25 cellular contexts compared by ENCODE assay signal in genomic region chr2:86284401-86284841, GRCh38. TPM values are rescaled to one million over a fixed set of nuclear protein-coding genes. Genes with fewer than 3 reads are reported as not detected.
DNase-seq lines count a peak whose midpoint lies in the region; ATAC-seq and TF ChIP-seq lines count a peak whose summit lies in the region.
"Had no signal": no experiment of that assay in that cellular context is flagged by ENCODE, and none has a peak within 500 bp of the region (broad histone marks: within the 10 kb centered on the region; RNA-seq: fewer than 3 reads in every experiment).

No MANE protein-coding gene starts in this region.

- H3K9me3 Mint-ChIP-seq in neural progenitor cell: no peaks in the 10 kb centered on the region
- H3K9me3 Mint-ChIP-seq: activated naive CD8-positive, alpha-beta T cell treated with anti-CD3 and anti-CD28 coated beads, Interleukin-2, amount 50 U/mL, for 24 hours; activated T-helper 17 cell treated with anti-CD3 and anti-CD28 coated beads, Interleukin-2, amount 50 U/mL, for 72 hours; CD8-positive, alpha-beta memory T cell; stimulated activated naive CD8-positive, alpha-beta T cell treated with anti-CD3 and anti-CD28 coated beads, Interleukin-15, amount 100 ng/mL, for 72 hours had no signal

- no peak overlapping the region for H2AFZ ChIP-seq in neural progenitor cell (replicated peaks)

- H3K27ac ChIP-seq in esophagus muscularis mucosa (replicated peaks in 1 of 4) (peak overlapping the region; percentile 80 to 89 (median 83)), right cardiac atrium (ENCODE audit: low read length) (peak overlapping the region; percentile 36), neural progenitor cell (no peak overlapping the region), thoracic aorta (peak overlapping the region; percentile 45 to 51)
- H3K27ac ChIP-seq: dorsolateral prefrontal cortex, left lung had no signal

- H3K4me1 Mint-ChIP-seq in neural progenitor cell: peaks cover 31% of the 10 kb centered on the region
- H3K4me1 Mint-ChIP-seq: activated CD8-positive, alpha-beta memory T cell treated with anti-CD3 and anti-CD28 coated beads, Interleukin-2, amount 10 ng/mL, durations not matched to agents 7 days and 5 days; activated naive CD8-positive, alpha-beta T cell treated with anti-CD3 and anti-CD28 coated beads, Interleukin-2, amount 50 U/mL, for 24 hours; activated T-helper 17 cell treated with anti-CD3 and anti-CD28 coated beads, Interleukin-2, amount 50 U/mL, for 72 hours; CD8-positive, alpha-beta memory T cell; stimulated activated naive CD8-positive, alpha-beta T cell treated with anti-CD3 and anti-CD28 coated beads, Interleukin-15, amount 100 ng/mL, for 72 hours had no signal

- no peak overlapping the region for H3K4me3 Mint-ChIP-seq in neural progenitor cell
- H3K4me3 Mint-ChIP-seq: activated CD8-positive, alpha-beta memory T cell treated with anti-CD3 and anti-CD28 coated beads, Interleukin-2, amount 10 ng/mL, durations not matched to agents 7 days and 5 days; activated naive CD8-positive, alpha-beta T cell treated with anti-CD3 and anti-CD28 coated beads, Interleukin-2, amount 50 U/mL, for 24 hours; activated T-helper 17 cell treated with anti-CD3 and anti-CD28 coated beads, Interleukin-2, amount 50 U/mL, for 72 hours; CD8-positive, alpha-beta memory T cell; stimulated activated naive CD8-positive, alpha-beta T cell treated with anti-CD3 and anti-CD28 coated beads, Interleukin-15, amount 100 ng/mL, for 72 hours had no signal

- no peaks in the 10 kb centered on the region for H3K36me3 Mint-ChIP-seq in neural progenitor cell
- H3K36me3 Mint-ChIP-seq: activated CD8-positive, alpha-beta memory T cell treated with anti-CD3 and anti-CD28 coated beads, Interleukin-2, amount 10 ng/mL, durations not matched to agents 7 days and 5 days; CD8-positive, alpha-beta memory T cell had no signal

- H3K4me1 ChIP-seq in esophagus muscularis mucosa: peaks cover 43 to 73% (median 62%) of the 10 kb centered on the region in 4 donors
- peaks cover 11% of the 10 kb centered on the region for H3K4me1 ChIP-seq in right cardiac atrium (ENCODE audit: control insufficient read depth, insufficient read depth, low read length)
- peaks cover 31% of the 10 kb centered on the region for H3K4me1 ChIP-seq in neural progenitor cell
- peaks cover 26 to 72% of the 10 kb centered on the region in 2 donors for H3K4me1 ChIP-seq in thoracic aorta (ENCODE audit: control insufficient read depth in 1 of 2, low read depth in 2 of 2)
- H3K4me1 ChIP-seq: left lung had no signal

- WGBS in esophagus muscularis mucosa: 89% methylated on average over 9 of the region's 12 CpGs
- WGBS in right cardiac atrium: 72% methylated on average over 12 of the region's 12 CpGs

- no peak for TF ChIP-seq POLR2A in esophagus muscularis mucosa (IDR thresholded peaks at IDR 0.05; ENCODE audit: low read depth)

- TF ChIP-seq EP300 in esophagus muscularis mucosa (IDR thresholded peaks at IDR 0.05): no peak

- DNase-seq in esophagus muscularis mucosa (ENCODE audit: extremely low spot score): no peak
- DNase-seq in right cardiac atrium: peak; percentile 52 to 79 (median 68)
- DNase-seq in neural progenitor cell (ENCODE audit: low spot score): no peak
- DNase-seq in thoracic aorta (ENCODE audit: low spot score): no peak
- no peak for DNase-seq in GM19240 (ENCODE audit: insufficient read length, low spot score)
- DNase-seq: activated CD4-positive, alpha-beta T cell treated with anti-CD3 and anti-CD28 coated beads for 48 hours; activated CD8-positive, alpha-beta memory T cell treated with anti-CD3 and anti-CD28 coated beads, Interleukin-2, amount 10 ng/mL, durations not matched to agents 7 days and 5 days; activated naive CD8-positive, alpha-beta T cell treated with anti-CD3 and anti-CD28 coated beads, Interleukin-2, amount 50 U/mL, for 24 hours; CD8-positive, alpha-beta memory T cell; central memory CD4-positive, alpha-beta T cell; DMS53; dorsolateral prefrontal cortex; foreskin melanocyte; KBM-7; left lung; MV-4-11; NCI-H1694 treated with DMSO at 0.1 percent for 48 hours; PC-3; stimulated activated CD4-positive, alpha-beta T cell treated with anti-CD3 and anti-CD28 coated beads, Interleukin-4, amount 100 ng/mL, for 1 hour; stimulated activated naive CD8-positive, alpha-beta T cell treated with anti-CD3 and anti-CD28 coated beads, Interleukin-15, amount 100 ng/mL, for 72 hours; T-helper 1 cell had no signal

- TF ChIP-seq CTCF in esophagus muscularis mucosa (IDR thresholded peaks at IDR 0.05) (no peak), neural progenitor cell (IDR thresholded peaks at IDR 0.05) (no peak), thoracic aorta (IDR thresholded peaks at IDR 0.05) (no peak)

- peak overlapping the region; percentile 85 for H3K27ac Mint-ChIP-seq in neural progenitor cell
- H3K27ac Mint-ChIP-seq: activated CD8-positive, alpha-beta memory T cell treated with anti-CD3 and anti-CD28 coated beads, Interleukin-2, amount 10 ng/mL, durations not matched to agents 7 days and 5 days; activated naive CD8-positive, alpha-beta T cell treated with anti-CD3 and anti-CD28 coated beads, Interleukin-2, amount 50 U/mL, for 24 hours; activated T-helper 17 cell treated with anti-CD3 and anti-CD28 coated beads, Interleukin-2, amount 50 U/mL, for 72 hours; CD8-positive, alpha-beta memory T cell; stimulated activated naive CD8-positive, alpha-beta T cell treated with anti-CD3 and anti-CD28 coated beads, Interleukin-15, amount 100 ng/mL, for 72 hours had no signal

- ATAC-seq in right cardiac atrium: peak; percentile 74 to 79
- ATAC-seq in thoracic aorta (ENCODE audit: insufficient number of reproducible peaks, low FRiP score, low read depth): no peak
- ATAC-seq in HG03439 (IDR thresholded peaks at IDR 0.05; ENCODE audit: unreplicated experiment): no peak
- ATAC-seq in HG02623 (IDR thresholded peaks at IDR 0.05; ENCODE audit: unreplicated experiment): no peak
- ATAC-seq: activated CD8-positive, alpha-beta memory T cell treated with anti-CD3 and anti-CD28 coated beads, Interleukin-2, amount 10 ng/mL, durations not matched to agents 7 days and 5 days; activated naive CD8-positive, alpha-beta T cell treated with anti-CD3 and anti-CD28 coated beads, Interleukin-2, amount 50 U/mL, for 24 hours; activated T-helper 17 cell treated with anti-CD3 and anti-CD28 coated beads, Interleukin-2, amount 50 U/mL, for 72 hours; left lung; PC-3; stimulated activated naive CD8-positive, alpha-beta T cell treated with anti-CD3 and anti-CD28 coated beads, Interleukin-15, amount 100 ng/mL, for 72 hours had no signal

- H3K9ac ChIP-seq in neural progenitor cell: no peak overlapping the region

- H3K9me3 ChIP-seq in esophagus muscularis mucosa: no peaks in the 10 kb centered on the region
- H3K9me3 ChIP-seq in right cardiac atrium (ENCODE audit: control insufficient read depth, low read length): no peaks in the 10 kb centered on the region
- no peaks in the 10 kb centered on the region for H3K9me3 ChIP-seq in neural progenitor cell (ENCODE audit: low read depth)
- no peaks in the 10 kb centered on the region for H3K9me3 ChIP-seq in thoracic aorta
- H3K9me3 ChIP-seq: left lung had no signal

- intact Hi-C loops in esophagus muscularis mucosa (cut with DNase I) (no loop called here), right cardiac atrium (cut with DNase I) (no loop called here)

- H3K4me2 ChIP-seq in neural progenitor cell: peak overlapping the region; percentile 47
- H3K4me2 ChIP-seq: smooth muscle cell had no signal

- H3K4me3 ChIP-seq in esophagus muscularis mucosa: no peak overlapping the region
- H3K4me3 ChIP-seq in right cardiac atrium (ENCODE audit: low read length): no peak overlapping the region
- H3K4me3 ChIP-seq in neural progenitor cell: no peak overlapping the region
- H3K4me3 ChIP-seq in thoracic aorta: no peak overlapping the region
- H3K4me3 ChIP-seq: dorsolateral prefrontal cortex, left lung, smooth muscle cell had no signal

- peaks cover 13% of the 10 kb centered on the region for H3F3A ChIP-seq in neural progenitor cell (ENCODE audit: low read depth)

- H3K79me2 ChIP-seq in neural progenitor cell (ENCODE audit: low read depth): no peaks in the 10 kb centered on the region

- H4K20me1 ChIP-seq in neural progenitor cell (ENCODE audit: low read depth): peaks cover 14% of the 10 kb centered on the region

- H3K27me3 ChIP-seq in esophagus muscularis mucosa (no peaks in the 10 kb centered on the region), right cardiac atrium (ENCODE audit: control insufficient read depth, insufficient read depth) (no peaks in the 10 kb centered on the region), neural progenitor cell (peaks cover 36% of the 10 kb centered on the region), thoracic aorta (replicated peaks; ENCODE audit: insufficient read depth) (no peaks in the 10 kb centered on the region)
- H3K27me3 ChIP-seq: dorsolateral prefrontal cortex, left lung had no signal

- H3K36me3 ChIP-seq in esophagus muscularis mucosa (no peaks in the 10 kb centered on the region), neural progenitor cell (no peaks in the 10 kb centered on the region), thoracic aorta (no peaks in the 10 kb centered on the region)
- H3K36me3 ChIP-seq: left lung had no signal

- peaks cover 6% of the 10 kb centered on the region for H3K27me3 Mint-ChIP-seq in neural progenitor cell (ENCODE audit: insufficient read depth, low read depth)

RNA-seq across cellular contexts. Expression of gene REEP1, which starts 53.0 kb away (rescaled TPM):
- total RNA-seq in esophagus muscularis mucosa: 10 to 100 TPM; 46.1 to 95.1 (median 74.9) TPM
- total RNA-seq in right cardiac atrium: 10 to 100 TPM; 22.5 to 34.4 (median 26.7) TPM
- 16.5 TPM for polyA plus RNA-seq in right cardiac atrium
- total RNA-seq in neural progenitor cell (ENCODE audit: low replicate concordance): 0.88 and 0.93 TPM in 2 replicates
- 10 to 100 TPM; 20.9 to 22.7 TPM for total RNA-seq in thoracic aorta
- total RNA-seq: PC-3, smooth muscle cell had no signal
- polyA plus RNA-seq: CD8-positive, alpha-beta memory T cell; smooth muscle cell had no signal

Comparison
In these comparisons a context has a peak if more than half of its experiments do, and no peak if none do; other contexts are left out.
1. DNase-seq: peak in right cardiac atrium (3 of 3); none in esophagus muscularis mucosa (single experiment), neural progenitor cell (single experiment), thoracic aorta (single experiment) and GM19240 (single experiment).
2. ATAC-seq: peak in right cardiac atrium (2 of 2); none in thoracic aorta (single experiment), HG03439 (single experiment) and HG02623 (single experiment).
3. RNA of gene REEP1, which starts 53.0 kb away (total RNA-seq): 46.1 to 95.1 TPM in esophagus muscularis mucosa, 22.5 to 34.4 TPM in right cardiac atrium and 20.9 to 22.7 TPM in thoracic aorta; 0.88 to 0.93 TPM in neural progenitor cell; every median in the first group is over 10 times any median in the second.